ENCODE assay signal across 9 cellular contexts in the genomic region with DNA sequence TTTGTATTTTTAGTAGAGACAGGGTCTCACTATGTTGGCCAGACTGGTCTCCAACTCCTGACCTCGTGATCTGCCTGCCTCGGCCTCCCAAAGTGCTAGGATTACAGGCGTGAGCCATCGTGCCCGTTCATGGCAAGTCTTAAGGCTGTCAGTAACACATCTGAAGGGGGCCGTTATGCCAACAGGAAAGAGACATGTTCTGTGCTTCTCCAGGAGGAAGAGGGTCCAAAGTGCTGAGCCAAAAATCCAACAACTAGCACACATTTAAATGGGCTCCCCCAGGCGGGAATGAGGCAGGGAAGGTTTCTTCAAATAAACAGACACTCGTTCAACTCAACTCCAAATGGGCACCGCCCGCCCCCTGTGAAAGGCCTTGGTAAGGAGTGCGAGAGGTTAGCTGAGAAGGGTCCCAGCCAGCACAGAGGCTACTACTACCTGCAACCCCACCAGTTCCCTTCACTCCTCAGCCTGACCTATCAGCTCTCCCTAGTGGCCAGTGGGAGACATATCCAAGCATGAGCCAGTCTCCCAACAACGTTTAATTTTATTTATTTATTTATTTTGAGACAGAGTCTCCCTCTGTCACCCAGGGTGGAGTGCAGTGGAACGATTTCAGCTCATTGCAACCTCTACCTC.
DNase-seq lines count a peak whose midpoint lies in the region; ATAC-seq and TF ChIP-seq lines count a peak whose summit lies in the region.
"Had no signal": no experiment of that assay in that cellular context is flagged by ENCODE, and none has a peak within 500 bp of the region (broad histone marks: within the 10 kb centered on the region; RNA-seq: fewer than 3 reads in every experiment).

No MANE protein-coding gene starts in this region.

- H3K9me3 ChIP-seq in colonic mucosa (no peaks in the 10 kb centered on the region), lung (ENCODE audit: control insufficient read depth in 2 of 2, insufficient read depth in 1 of 2, low read length in 1 of 2) (no peaks in the 10 kb centered on the region)

- H3K4me3 ChIP-seq in colonic mucosa: no peak overlapping the region
- H3K4me3 ChIP-seq in lung: no peak overlapping the region

- no peak overlapping the region for H3K4me3 Mint-ChIP-seq in activated naive CD4-positive, alpha-beta T cell treated with anti-CD3 and anti-CD28 coated beads for 36 hours
- H3K4me3 Mint-ChIP-seq: activated naive CD4-positive, alpha-beta T cell treated with anti-CD3 and anti-CD28 coated beads, Interleukin-2, amount 50 U/mL, for 24 hours had no signal

- DNase-seq in activated naive CD4-positive, alpha-beta T cell treated with anti-CD3 and anti-CD28 coated beads for 36 hours: peak; percentile 35
- DNase-seq in activated naive CD4-positive, alpha-beta T cell treated with Interleukin-2 at 50 U/mL for 16 hours: no peak
- DNase-seq in NCI-H82 treated with DMSO at 0.1 percent for 48 hours (lab: John Stamatoyannopoulos, UW; ENCODE audit: unreplicated experiment) (peak; percentile 27), colonic mucosa (peak; percentile 41), lung (ENCODE audit: low spot score) (no peak), T1000 (lab: John Stamatoyannopoulos, UW) (no peak)

- H3K36me3 Mint-ChIP-seq in activated naive CD4-positive, alpha-beta T cell treated with anti-CD3 and anti-CD28 coated beads for 36 hours (ENCODE audit: low read depth): no peaks in the 10 kb centered on the region
- H3K36me3 Mint-ChIP-seq: activated naive CD4-positive, alpha-beta T cell treated with anti-CD3 and anti-CD28 coated beads, Interleukin-2, amount 50 U/mL, for 24 hours had no signal

- H3K36me3 ChIP-seq in colonic mucosa (no peaks in the 10 kb centered on the region), lung (ENCODE audit: control insufficient read depth in 2 of 2, insufficient read depth in 2 of 2, low read length in 2 of 2) (no peaks in the 10 kb centered on the region)

- H3K4me1 Mint-ChIP-seq in activated naive CD4-positive, alpha-beta T cell treated with anti-CD3 and anti-CD28 coated beads for 36 hours (ENCODE audit: low read depth): peaks cover 3% of the 10 kb centered on the region
- H3K4me1 Mint-ChIP-seq: activated naive CD4-positive, alpha-beta T cell treated with anti-CD3 and anti-CD28 coated beads, Interleukin-2, amount 50 U/mL, for 24 hours had no signal

- H3K27me3 ChIP-seq in colonic mucosa (no peaks in the 10 kb centered on the region), lung (ENCODE audit: control insufficient read depth, insufficient read depth) (no peaks in the 10 kb centered on the region)

- 70 to 71% methylated on average over 13 of the region's 13 CpGs for WGBS in lung, 2 donors

- intact Hi-C loops in activated naive CD4-positive, alpha-beta T cell treated with anti-CD3 and anti-CD28 coated beads for 36 hours (cut with micrococcal nuclease): loop anchor here (1.0 to 10.0 kb wide), 2 partner anchors 63 to 143 kb away; no protein-coding TSS in a partner anchor
- intact Hi-C loops in colonic mucosa (cut with DNase I): no loop called here

- CTCF ChIA-PET in activated naive CD4-positive, alpha-beta T cell treated with anti-CD3 and anti-CD28 coated beads for 36 hours (lab: Charles Lee): interaction anchor here (0.6 to 1.6 kb wide), 4 partner anchors 142 to 287 kb away, joined by 3 to 5 read pairs (median 3); no protein-coding TSS in a partner anchor

- no peaks in the 10 kb centered on the region for H3K4me1 ChIP-seq in colonic mucosa
- peaks cover 3 to 5% of the 10 kb centered on the region in 2 donors for H3K4me1 ChIP-seq in lung (ENCODE audit: control insufficient read depth in 2 of 2, insufficient read depth in 2 of 2, low read length in 2 of 2)

- H3K9ac ChIP-seq in colonic mucosa (ENCODE audit: low read depth in 2 of 2, low read length in 2 of 2): no peak overlapping the region

- H3K27ac ChIP-seq in colonic mucosa: no peak overlapping the region
- no peak overlapping the region for H3K27ac ChIP-seq in lung (ENCODE audit: low read depth in 1 of 2, low read length in 1 of 2)

- H3K9me3 Mint-ChIP-seq in activated naive CD4-positive, alpha-beta T cell treated with anti-CD3 and anti-CD28 coated beads for 36 hours: no peaks in the 10 kb centered on the region
- H3K9me3 Mint-ChIP-seq: activated naive CD4-positive, alpha-beta T cell treated with anti-CD3 and anti-CD28 coated beads, Interleukin-2, amount 50 U/mL, for 24 hours had no signal

- no peak overlapping the region for H3K27ac Mint-ChIP-seq in activated naive CD4-positive, alpha-beta T cell treated with anti-CD3 and anti-CD28 coated beads for 36 hours
- H3K27ac Mint-ChIP-seq: activated naive CD4-positive, alpha-beta T cell treated with anti-CD3 and anti-CD28 coated beads, Interleukin-2, amount 50 U/mL, for 24 hours had no signal

- ATAC-seq in lung (ENCODE audit: insufficient read depth, low FRiP score) (peak; percentile 65), GM18868 (IDR thresholded peaks at IDR 0.05; ENCODE audit: unreplicated experiment) (no peak), HG03196 (IDR thresholded peaks at IDR 0.05; ENCODE audit: unreplicated experiment) (no peak)

- H3K27me3 Mint-ChIP-seq in activated naive CD4-positive, alpha-beta T cell treated with anti-CD3 and anti-CD28 coated beads for 36 hours (ENCODE audit: low read depth): no peaks in the 10 kb centered on the region
- H3K27me3 Mint-ChIP-seq: activated naive CD4-positive, alpha-beta T cell treated with anti-CD3 and anti-CD28 coated beads, Interleukin-2, amount 50 U/mL, for 24 hours had no signal

- TF ChIP-seq CTCF in colonic mucosa (IDR thresholded peaks at IDR 0.05) (peak; percentile 51), lung (IDR thresholded peaks at IDR 0.05; ENCODE audit: control extremely low read depth, extremely low read depth) (peak; percentile 19)

Comparison
In these comparisons a context has a peak if more than half of its experiments do, and no peak if none do; other contexts are left out.
1. DNase-seq: peak in activated naive CD4-positive, alpha-beta T cell treated with anti-CD3 and anti-CD28 coated beads for 36 hours (single experiment), NCI-H82 treated with DMSO at 0.1 percent for 48 hours (single experiment) and colonic mucosa (single experiment); none in activated naive CD4-positive, alpha-beta T cell treated with Interleukin-2 at 50 U/mL for 16 hours (single experiment), lung (single experiment) and T1000 (single experiment).